Comparison of ENCODE assay signal across 8 cellular contexts in the genomic region with DNA sequence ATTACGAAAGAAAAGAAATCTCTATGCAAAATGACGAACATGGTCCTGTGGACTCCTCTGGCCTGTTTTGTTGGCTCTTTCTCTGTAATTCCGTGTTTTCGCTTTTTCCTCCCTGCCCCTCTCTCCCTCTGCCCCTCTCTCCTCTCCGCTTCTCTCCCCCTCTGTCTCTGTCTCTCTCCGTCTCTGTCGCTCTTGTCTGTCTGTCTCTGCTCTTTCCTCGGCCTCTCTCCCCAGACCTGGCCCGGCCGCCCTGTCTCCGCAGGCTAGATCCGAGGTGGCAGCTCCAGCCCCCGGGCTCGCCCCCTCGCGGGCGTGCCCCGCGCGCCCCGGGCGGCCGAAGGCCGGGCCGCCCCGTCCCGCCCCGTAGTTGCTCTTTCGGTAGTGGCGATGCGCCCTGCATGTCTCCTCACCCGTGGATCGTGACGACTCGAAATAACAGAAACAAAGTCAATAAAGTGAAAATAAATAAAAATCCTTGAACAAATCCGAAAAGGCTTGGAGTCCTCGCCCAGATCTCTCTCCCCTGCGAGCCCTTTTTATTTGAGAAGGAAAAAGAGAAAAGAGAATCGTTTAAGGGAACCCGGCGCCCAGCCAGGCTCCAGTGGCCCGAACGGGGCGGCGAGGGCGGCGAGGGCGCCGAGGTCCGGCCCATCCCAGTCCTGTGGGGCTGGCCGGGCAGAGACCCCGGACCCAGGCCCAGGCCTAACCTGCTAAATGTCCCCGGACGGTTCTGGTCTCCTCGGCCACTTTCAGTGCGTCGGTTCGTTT.
DNase-seq lines count a peak whose midpoint lies in the region; ATAC-seq, FAIRE-seq and TF ChIP-seq lines count a peak whose summit lies in the region.

No MANE protein-coding gene starts in this region.

- peaks cover 75% of the 10 kb centered on the region for H3K27me3 Mint-ChIP-seq in CD8-positive, alpha-beta T cell (ENCODE audit: low read depth)

- peaks cover 25% of the 10 kb centered on the region for H3K4me1 Mint-ChIP-seq in CD8-positive, alpha-beta T cell (ENCODE audit: low read depth)

- H2AFZ ChIP-seq in MM.1S (ENCODE audit: low read length) = peak overlapping the region; percentile 24; the same call in 1 of the 2 replicates

- no peaks in the 10 kb centered on the region for H4K20me1 ChIP-seq in MM.1S (ENCODE audit: insufficient read depth, low read length)

- no peaks in the 10 kb centered on the region for H3K36me3 ChIP-seq in CD8-positive, alpha-beta T cell (ENCODE audit: insufficient read depth, low read length)
- H3K36me3 ChIP-seq in MM.1S (replicated peaks; ENCODE audit: insufficient read depth, low read length) = no peaks in the 10 kb centered on the region
- no peaks in the 10 kb centered on the region for H3K36me3 ChIP-seq in esophagus muscularis mucosa
- H3K36me3 ChIP-seq in pancreas = no peaks in the 10 kb centered on the region

- H3K4me2 ChIP-seq in MM.1S (ENCODE audit: low read depth, low read length) = peak overlapping the region; percentile 96

- H3K9ac ChIP-seq in MM.1S (ENCODE audit: low read length) = no peak overlapping the region

- no peaks in the 10 kb centered on the region for H3K9me2 ChIP-seq in MM.1S (replicated peaks; ENCODE audit: insufficient read depth, low read length)

- TF ChIP-seq POLR2A in esophagus muscularis mucosa (IDR thresholded peaks at IDR 0.05; ENCODE audit: low read depth) = no peak

- TF ChIP-seq CTCF in CD8-positive, alpha-beta T cell (IDR thresholded peaks at IDR 0.05) = no peak
- TF ChIP-seq CTCF in MM.1S (IDR thresholded peaks at IDR 0.05; ENCODE audit: low read length) = no peak
- TF ChIP-seq CTCF in esophagus muscularis mucosa (IDR thresholded peaks at IDR 0.05) = no peak
- no peak for TF ChIP-seq CTCF in pancreas (IDR thresholded peaks at IDR 0.05)

- H3K4me3 ChIP-seq in CD8-positive, alpha-beta T cell (ENCODE audit: low read depth, low read length) = peak overlapping the region; percentile 52
- H3K4me3 ChIP-seq in MM.1S (ENCODE audit: low read length) = peak overlapping the region; percentile 60
- peak overlapping the region; percentile 45 to 58 (median 51) for H3K4me3 ChIP-seq in esophagus muscularis mucosa
- H3K4me3 ChIP-seq in pancreas = peak overlapping the region in 3 of 4 donors; percentile 2 to 65 (median 63)

- no peak overlapping the region for H3K27ac ChIP-seq in CD8-positive, alpha-beta T cell (ENCODE audit: low read depth, low read length)
- H3K27ac ChIP-seq in MM.1S (ENCODE audit: low read length) = no peak overlapping the region
- no peak overlapping the region for H3K27ac ChIP-seq in esophagus muscularis mucosa (replicated peaks in 1 of 4)
- no peak overlapping the region for H3K27ac ChIP-seq in pancreas

- H3K79me2 ChIP-seq in MM.1S (ENCODE audit: low read length) = no peaks in the 10 kb centered on the region

- H3K27me3 ChIP-seq in CD8-positive, alpha-beta T cell (ENCODE audit: insufficient read depth, low read length) = peaks cover 58% of the 10 kb centered on the region
- H3K27me3 ChIP-seq in MM.1S (replicated peaks; ENCODE audit: insufficient read depth, low read length) (peaks cover 88% of the 10 kb centered on the region), esophagus muscularis mucosa (peaks cover 5 to 91% (median 67%) of the 10 kb centered on the region in 4 donors), pancreas (peaks cover 0 to 11% (median 0%) of the 10 kb centered on the region in 4 donors)

- H3K9me3 Mint-ChIP-seq in CD8-positive, alpha-beta T cell = no peaks in the 10 kb centered on the region

- H3K27ac Mint-ChIP-seq in CD8-positive, alpha-beta T cell = no peak overlapping the region

- peak overlapping the region; percentile 85 for H3K4me3 Mint-ChIP-seq in CD8-positive, alpha-beta T cell

- POLR2A ChIA-PET in CD8-positive, alpha-beta T cell (lab: Charles Lee) = no interaction called here

- no peak for TF ChIP-seq EP300 in esophagus muscularis mucosa (IDR thresholded peaks at IDR 0.05)

- ATAC-seq in CD8-positive, alpha-beta T cell = no peak
- ATAC-seq in pancreas (peak in 2 of 4 donors; percentile 5 to 8), GM19351 (IDR thresholded peaks at IDR 0.05; ENCODE audit: unreplicated experiment) (no peak), GM21619 (IDR thresholded peaks at IDR 0.05; ENCODE audit: unreplicated experiment) (no peak)

- no peak for DNase-seq in CD8-positive, alpha-beta T cell
- DNase-seq in MM.1S (peak; percentile 23), esophagus muscularis mucosa (ENCODE audit: extremely low spot score) (no peak), pancreas (peak in 1 of 6 donors; percentile 68), dedifferentiated amniotic fluid mesenchymal stem cell (ENCODE audit: extremely low spot score) (no peak), NCI-H1105 treated with DMSO at 0.1 percent for 48 hours (lab: John Stamatoyannopoulos, UW) (no peak)

- intact Hi-C loops in CD8-positive, alpha-beta T cell (cut with DNase I, micrococcal nuclease) = loop anchor here (2.0 to 5.0 kb wide), 2 partner anchors 84 to 267 kb away; partner anchors contain the start of gene SLF2 (in 1 of the 2)
- intact Hi-C loops in esophagus muscularis mucosa (cut with DNase I) = no loop called here
- intact Hi-C loops in pancreas (cut with DNase I) = no loop called here

- CTCF ChIA-PET in CD8-positive, alpha-beta T cell (lab: Charles Lee) = no interaction called here

- H3K36me3 Mint-ChIP-seq in CD8-positive, alpha-beta T cell = no peaks in the 10 kb centered on the region

- 6% methylated on average over 54 of the region's 58 CpGs for WGBS in esophagus muscularis mucosa
- 7 to 11% methylated on average over 56 to 58 of the region's 58 CpGs for WGBS in pancreas, 2 donors

- peaks cover 38% of the 10 kb centered on the region for H3K4me1 ChIP-seq in CD8-positive, alpha-beta T cell (ENCODE audit: insufficient read depth, low read length)
- H3K4me1 ChIP-seq in MM.1S (ENCODE audit: low read length) (0 out of 2 replicates have a peak, but pooled peaks cover 8% of the 10 kb centered on the region), esophagus muscularis mucosa (peaks cover 32 to 45% (median 43%) of the 10 kb centered on the region in 4 donors), pancreas (peaks cover 0 to 5% (median 4%) of the 10 kb centered on the region in 3 donors)

- H3F3A ChIP-seq in MM.1S (ENCODE audit: insufficient read depth, low read length) = no peaks in the 10 kb centered on the region

- no peaks in the 10 kb centered on the region for H3K9me3 ChIP-seq in CD8-positive, alpha-beta T cell (ENCODE audit: low read length)
- H3K9me3 ChIP-seq in MM.1S (replicated peaks; ENCODE audit: insufficient read depth, low read length) = no peaks in the 10 kb centered on the region
- H3K9me3 ChIP-seq in esophagus muscularis mucosa = no peaks in the 10 kb centered on the region
- no peaks in the 10 kb centered on the region for H3K9me3 ChIP-seq in pancreas

- no peak for FAIRE-seq in pancreas (lab: Jason Lieb, UNC)

Comparison
In these comparisons a context has a peak if more than half of its experiments do, and no peak if none do; other contexts are left out.
1. intact Hi-C loops: an anchor here in CD8-positive, alpha-beta T cell (2.0 to 5.0 kb wide); none called in esophagus muscularis mucosa and pancreas.